Comparison of ENCODE assay signal across 8 cellular contexts in genomic region chr16:22205577-22206012, GRCh38. TPM values are rescaled to one million over a fixed set of nuclear protein-coding genes. Genes with fewer than 3 reads are reported as not detected.
DNase-seq lines count a peak whose midpoint lies in the region; ATAC-seq and TF ChIP-seq lines count a peak whose summit lies in the region.

No MANE protein-coding gene starts in this region.

- peak overlapping the region; percentile 97 for H3K4me3 Mint-ChIP-seq in activated CD8-positive, alpha-beta memory T cell treated with anti-CD3 and anti-CD28 coated beads, Interleukin-2, amount 10 ng/mL, durations not matched to agents 7 days and 5 days

- no peaks in the 10 kb centered on the region for H3K27me3 Mint-ChIP-seq in activated CD8-positive, alpha-beta memory T cell treated with anti-CD3 and anti-CD28 coated beads, Interleukin-2, amount 10 ng/mL, durations not matched to agents 7 days and 5 days

- peak overlapping the region; percentile 87 to 88 for H3K27ac ChIP-seq in ascending aorta
- peak overlapping the region; percentile 88 to 92 for H3K27ac ChIP-seq in left lung
- H3K27ac ChIP-seq in testis: peak overlapping the region; percentile 35 to 85

- H3K27ac Mint-ChIP-seq in activated CD8-positive, alpha-beta memory T cell treated with anti-CD3 and anti-CD28 coated beads, Interleukin-2, amount 10 ng/mL, durations not matched to agents 7 days and 5 days: peak overlapping the region; percentile 69

- DNase-seq in activated CD8-positive, alpha-beta memory T cell treated with anti-CD3 and anti-CD28 coated beads, Interleukin-2, amount 10 ng/mL, durations not matched to agents 7 days and 5 days: no peak
- DNase-seq in activated CD8-positive, alpha-beta memory T cell treated with anti-CD3 and anti-CD28 coated beads, Interleukin-2, amount 50 U/mL, for 48 hours: no peak
- no peak for DNase-seq in ascending aorta (ENCODE audit: low spot score in 2 of 2)
- no peak for DNase-seq in left lung
- DNase-seq in testis: no peak
- DNase-seq in amygdala (lab: John Stamatoyannopoulos, UW): no peak

- H3K36me3 ChIP-seq in ascending aorta (no peaks in the 10 kb centered on the region), left lung (no peaks in the 10 kb centered on the region), testis (ENCODE audit: low read depth, missing control alignments) (no peaks in the 10 kb centered on the region)

- intact Hi-C loops in ascending aorta (cut with DNase I): loop anchor here (1.0 to 5.0 kb wide), 5 partner anchors 9 to 1298 kb away; no protein-coding TSS in a partner anchor
- intact Hi-C loops in left lung (cut with DNase I): no loop called here
- intact Hi-C loops in testis (cut with DNase I; ENCODE audit: low total_unique reads): no loop called here

- no peak for ATAC-seq in activated CD8-positive, alpha-beta memory T cell treated with anti-CD3 and anti-CD28 coated beads, Interleukin-2, amount 10 ng/mL, durations not matched to agents 7 days and 5 days
- no peak for ATAC-seq in left lung
- no peak for ATAC-seq in HG03039 (IDR thresholded peaks at IDR 0.05; ENCODE audit: unreplicated experiment)
- no peak for ATAC-seq in GM18502 (IDR thresholded peaks at IDR 0.05; ENCODE audit: poor library complexity, unreplicated experiment)

- H3K36me3 Mint-ChIP-seq in activated CD8-positive, alpha-beta memory T cell treated with anti-CD3 and anti-CD28 coated beads, Interleukin-2, amount 10 ng/mL, durations not matched to agents 7 days and 5 days: peaks cover 13% of the 10 kb centered on the region

- TF ChIP-seq POLR2A in testis (IDR thresholded peaks at IDR 0.05): no peak

- 1 to 4% methylated on average over 11 of the region's 11 CpGs for WGBS in testis, 2 donors

- peaks cover 2% of the 10 kb centered on the region for H3K9me3 Mint-ChIP-seq in activated CD8-positive, alpha-beta memory T cell treated with anti-CD3 and anti-CD28 coated beads, Interleukin-2, amount 10 ng/mL, durations not matched to agents 7 days and 5 days (ENCODE audit: low read depth)

- H3K27me3 ChIP-seq in ascending aorta (no peaks in the 10 kb centered on the region), left lung (no peaks in the 10 kb centered on the region), testis (no peaks in the 10 kb centered on the region)

- H3K4me1 ChIP-seq in ascending aorta: peaks cover 3 to 38% of the 10 kb centered on the region in 2 donors
- peaks cover 13 to 47% of the 10 kb centered on the region in 2 donors for H3K4me1 ChIP-seq in left lung
- H3K4me1 ChIP-seq in testis: peaks cover 9% of the 10 kb centered on the region

- TF ChIP-seq CTCF in ascending aorta (IDR thresholded peaks at IDR 0.05) (no peak), left lung (IDR thresholded peaks at IDR 0.05) (no peak), testis (IDR thresholded peaks at IDR 0.05) (no peak)

- no peaks in the 10 kb centered on the region for H3K9me3 ChIP-seq in ascending aorta
- H3K9me3 ChIP-seq in left lung: peaks cover 0 to 3% of the 10 kb centered on the region in 2 donors
- H3K9me3 ChIP-seq in testis: no peaks in the 10 kb centered on the region

- H3K4me3 ChIP-seq in ascending aorta (peak overlapping the region; percentile 74 to 85), left lung (peak overlapping the region; percentile 96 to 98), testis (peak overlapping the region; percentile 75 to 83)

- CTCF ChIA-PET in activated CD8-positive, alpha-beta memory T cell treated with anti-CD3 and anti-CD28 coated beads, Interleukin-2, amount 10 ng/mL, durations not matched to agents 7 days and 5 days (lab: Charles Lee): interaction anchor here (0.7 to 8.7 kb wide), 13 partner anchors 13 to 116 kb away, joined by 3 to 113 read pairs (median 4); partner anchors contain the start of gene POLR3E

- H3K4me1 Mint-ChIP-seq in activated CD8-positive, alpha-beta memory T cell treated with anti-CD3 and anti-CD28 coated beads, Interleukin-2, amount 10 ng/mL, durations not matched to agents 7 days and 5 days: peaks cover 38% of the 10 kb centered on the region

RNA-seq across cellular contexts. Expression of gene EEF2K, which starts 0.5 kb away (rescaled TPM):
- total RNA-seq in activated CD8-positive, alpha-beta memory T cell treated with anti-CD3 and anti-CD28 coated beads, Interleukin-2, amount 10 ng/mL, durations not matched to agents 7 days and 5 days: 10 to 100 TPM; 34.8 to 36.7 TPM
- total RNA-seq in ascending aorta: 31.9 TPM
- 10 to 100 TPM; 21.2 to 32.8 TPM for total RNA-seq in left lung
- 10 to 100 TPM; 10.2 to 11.1 TPM for total RNA-seq in testis
- 6.6 TPM for polyA plus RNA-seq in testis (ENCODE audit: insufficient read depth, low read depth, low replicate concordance)

RNA-seq across cellular contexts. Expression of gene SDR42E2, which starts 43.3 kb away (rescaled TPM):
- total RNA-seq in activated CD8-positive, alpha-beta memory T cell treated with anti-CD3 and anti-CD28 coated beads, Interleukin-2, amount 10 ng/mL, durations not matched to agents 7 days and 5 days: under 1 TPM in 1 of 2 experiments, not detected in 1; 0.18 TPM
- total RNA-seq in ascending aorta: not detected
- under 1 TPM in 1 of 2 donors, not detected in 1; 0.10 TPM for total RNA-seq in left lung
- under 1 TPM; 0.31 TPM for total RNA-seq in testis
- 1.4 TPM for polyA plus RNA-seq in testis (ENCODE audit: insufficient read depth, low read depth, low replicate concordance)
